ENCODE assay signal across 29 cellular contexts in genomic region chr16:26930776-26931175, GRCh38.
"Had no signal": no experiment of that assay in that cellular context is flagged by ENCODE, and none has a peak within 500 bp of the region (broad histone marks: within the 10 kb centered on the region; RNA-seq: fewer than 3 reads in every experiment).

No MANE protein-coding gene starts in this region.

- H3K27me3 ChIP-seq: ascending aorta, cardiac muscle cell had no signal

- H3K27ac ChIP-seq: ascending aorta, cardiac muscle cell, WERI-Rb-1 had no signal

- H3K4me3 ChIP-seq: ascending aorta, cardiac muscle cell had no signal

- H3K9me3 ChIP-seq: ascending aorta had no signal

- DNase-seq: activated CD4-positive, alpha-beta memory T cell treated with anti-CD3 and anti-CD28 coated beads, Interleukin-2, amount 10 ng/mL, durations not matched to agents 7 days and 5 days; activated CD4-positive, alpha-beta T cell treated with anti-CD3 and anti-CD28 coated beads for 1 hour; activated CD4-positive, alpha-beta T cell treated with anti-CD3 and anti-CD28 coated beads for 36 hours; activated CD4-positive, alpha-beta T cell treated with anti-CD3 and anti-CD28 coated beads for 48 hours; activated CD4-positive, alpha-beta T cell treated with anti-CD3 and anti-CD28 coated beads, Interleukin-2, amount 10 ng/mL, durations not matched to agents 7 days and 5 days; activated CD4-positive, alpha-beta T cell treated with anti-CD3 and anti-CD28 coated beads, Interleukin-2, amount 50 U/mL, for 48 hours; activated CD4-positive, CD25-positive, alpha-beta regulatory T cell; activated CD8-positive, alpha-beta memory T cell treated with anti-CD3 and anti-CD28 coated beads for 24 hours; activated CD8-positive, alpha-beta memory T cell treated with anti-CD3 and anti-CD28 coated beads, Interleukin-2, amount 10 ng/mL, durations not matched to agents 7 days and 5 days; activated CD8-positive, alpha-beta memory T cell treated with anti-CD3 and anti-CD28 coated beads, Interleukin-2, amount 50 U/mL, for 48 hours; activated CD8-positive, alpha-beta T cell treated with anti-CD3 and anti-CD28 coated beads, Interleukin-2, amount 10 ng/mL, durations not matched to agents 7 days and 5 days; activated effector memory CD4-positive, alpha-beta T cell treated with Interleukin-2 at 50 U/mL for 16 hours; activated gamma-delta T cell; activated naive CD4-positive, alpha-beta T cell treated with anti-CD3 and anti-CD28 coated beads, Interleukin-2, amount 10 ng/mL, durations not matched to agents 7 days and 5 days; activated naive CD4-positive, alpha-beta T cell treated with Interleukin-2 at 50 U/mL for 16 hours; activated naive CD8-positive, alpha-beta T cell treated with anti-CD3 and anti-CD28 coated beads, Interleukin-2, amount 10 ng/mL, durations not matched to agents 7 days and 5 days; activated naive CD8-positive, alpha-beta T cell treated with anti-CD3 and anti-CD28 coated beads, Interleukin-2, amount 50 U/mL, for 24 hours; activated T-cell treated with anti-CD3 and anti-CD28 coated beads, Interleukin-2, amount 50 U/mL, for 24 hours; activated T-cell treated with anti-CD3 and anti-CD28 coated beads, Interleukin-2, amount 50 U/mL, for 48 hours; amygdala; anterior cingulate cortex; caudate nucleus; cerebellar nuclear complex; T-helper 1 cell; T-helper 2 cell; T-helper 9 cell; WERI-Rb-1 had no signal

- H3K36me3 ChIP-seq: ascending aorta, cardiac muscle cell, WERI-Rb-1 had no signal
